In genomic region chr18:35283923-35284794, GRCh38 we compare ENCODE assay signal across 22 cellular contexts.
"Had no signal": no experiment of that assay in that cellular context is flagged by ENCODE, and none has a peak within 500 bp of the region (broad histone marks: within the 10 kb centered on the region; RNA-seq: fewer than 3 reads in every experiment).

No MANE protein-coding gene starts in this region.

- H3K27ac Mint-ChIP-seq: activated naive CD8-positive, alpha-beta T cell treated with anti-CD3 and anti-CD28 coated beads, Interleukin-2, amount 10 ng/mL, durations not matched to agents 7 days and 5 days; brain; naive B cell; neural progenitor cell had no signal

- H3K27ac ChIP-seq: coronary artery, neural progenitor cell, skin epidermis, transverse colon had no signal

- DNase-seq: activated CD4-positive, alpha-beta T cell treated with anti-CD3 and anti-CD28 coated beads, Interleukin-2, amount 50 U/mL, for 1 hour; activated CD8-positive, alpha-beta memory T cell treated with anti-CD3 and anti-CD28 coated beads for 24 hours; activated gamma-delta T cell treated with Interleukin-2 at 50 U/mL for 16 hours; activated naive CD8-positive, alpha-beta T cell treated with anti-CD3 and anti-CD28 coated beads, Interleukin-2, amount 10 ng/mL, durations not matched to agents 7 days and 5 days; effector CD4-positive, alpha-beta T cell; foreskin fibroblast; glutamatergic neuron; left cardiac atrium; naive B cell; retina; stimulated activated CD4-positive, alpha-beta T cell treated with anti-CD3 and anti-CD28 coated beads, Interleukin-4, amount 100 ng/mL, for 24 hours; stimulated activated naive CD4-positive, alpha-beta T cell; T-helper 1 cell; T1000; transverse colon had no signal

- H3K9me3 Mint-ChIP-seq: central memory CD8-positive, alpha-beta T cell had no signal

- H3K9me3 ChIP-seq: transverse colon had no signal

- H3K27me3 Mint-ChIP-seq: activated naive CD8-positive, alpha-beta T cell treated with anti-CD3 and anti-CD28 coated beads, Interleukin-2, amount 10 ng/mL, durations not matched to agents 7 days and 5 days; brain; central memory CD8-positive, alpha-beta T cell; naive B cell had no signal

- H3K4me3 Mint-ChIP-seq: activated naive CD8-positive, alpha-beta T cell treated with anti-CD3 and anti-CD28 coated beads, Interleukin-2, amount 10 ng/mL, durations not matched to agents 7 days and 5 days; brain; central memory CD8-positive, alpha-beta T cell; naive B cell; neural progenitor cell had no signal

- H3K4me3 ChIP-seq: coronary artery, lung, neural progenitor cell, skin epidermis, transverse colon had no signal

- H3K36me3 ChIP-seq: neural progenitor cell, transverse colon had no signal

- H3K27me3 ChIP-seq: neural progenitor cell, transverse colon had no signal

- ATAC-seq: activated CD4-positive, CD25-positive, alpha-beta regulatory T cell treated with anti-CD3 and anti-CD28 coated beads, Interleukin-2, amount 50 U/mL, for 24 hours had no signal
